ENCODE assay signal across 12 cellular contexts in genomic region chr16:66936889-66937554, GRCh38. TPM values are rescaled to one million over a fixed set of nuclear protein-coding genes. Genes with fewer than 3 reads are reported as not detected.
A peak's percentile ranks its signal among the peaks of the same experiment; 100 is the strongest.
DNase-seq lines count a peak whose midpoint lies in the region; ATAC-seq lines count a peak whose summit lies in the region.
"Had no signal": no experiment of that assay in that cellular context is flagged by ENCODE, and none has a peak within 500 bp of the region (broad histone marks: within the 10 kb centered on the region; RNA-seq: fewer than 3 reads in every experiment).

No MANE protein-coding gene starts in this region.

- peak overlapping the region; percentile 60 for H3K4me3 Mint-ChIP-seq in stimulated activated naive CD8-positive, alpha-beta T cell treated with anti-CD3 and anti-CD28 coated beads, Interleukin-15, Interleukin-2, amounts not matched to agents 100 ng/mL and 50 ng/mL, for 24 hours
- peak overlapping the region; percentile 63 for H3K4me3 Mint-ChIP-seq in activated T-helper 2 cell treated with anti-CD3 and anti-CD28 coated beads, Interferon-gamma antibody, Interleukin-2, Interleukin-4, amounts not matched to agents 10 μg/mL and 5 μg/mL and 100 μg/mL, durations not matched to agents 14 hours and 24 hours and 36 hours (ENCODE audit: low read depth)

- H3K27ac ChIP-seq in mesenchymal stem cell (ENCODE audit: low read length, poor library complexity, severe bottlenecking), result no peak overlapping the region
- H3K27ac ChIP-seq: lower lobe of right lung had no signal

- no peak overlapping the region for H4K8ac ChIP-seq in mesenchymal stem cell (ENCODE audit: low read length)

- peaks cover 36% of the 10 kb centered on the region for H3K36me3 Mint-ChIP-seq in stimulated activated naive CD8-positive, alpha-beta T cell treated with anti-CD3 and anti-CD28 coated beads, Interleukin-15, Interleukin-2, amounts not matched to agents 100 ng/mL and 50 ng/mL, for 24 hours (ENCODE audit: low read depth)
- H3K36me3 Mint-ChIP-seq in activated T-helper 2 cell treated with anti-CD3 and anti-CD28 coated beads, Interferon-gamma antibody, Interleukin-2, Interleukin-4, amounts not matched to agents 10 μg/mL and 5 μg/mL and 100 μg/mL, durations not matched to agents 14 hours and 24 hours and 36 hours (ENCODE audit: low read depth), result peaks cover 62% of the 10 kb centered on the region

- no peak overlapping the region for H2BK120ac ChIP-seq in mesenchymal stem cell (ENCODE audit: low read depth, low read length)

- no peaks in the 10 kb centered on the region for H3K9me3 Mint-ChIP-seq in stimulated activated naive CD8-positive, alpha-beta T cell treated with anti-CD3 and anti-CD28 coated beads, Interleukin-15, Interleukin-2, amounts not matched to agents 100 ng/mL and 50 ng/mL, for 24 hours
- H3K9me3 Mint-ChIP-seq in activated T-helper 2 cell treated with anti-CD3 and anti-CD28 coated beads, Interferon-gamma antibody, Interleukin-2, Interleukin-4, amounts not matched to agents 10 μg/mL and 5 μg/mL and 100 μg/mL, durations not matched to agents 14 hours and 24 hours and 36 hours, result no peaks in the 10 kb centered on the region

- H2BK12ac ChIP-seq in mesenchymal stem cell (ENCODE audit: low read length in 2 of 2), result no peak overlapping the region

- no peaks in the 10 kb centered on the region for H3K27me3 Mint-ChIP-seq in stimulated activated naive CD8-positive, alpha-beta T cell treated with anti-CD3 and anti-CD28 coated beads, Interleukin-15, Interleukin-2, amounts not matched to agents 100 ng/mL and 50 ng/mL, for 24 hours
- H3K27me3 Mint-ChIP-seq in activated T-helper 2 cell treated with anti-CD3 and anti-CD28 coated beads, Interferon-gamma antibody, Interleukin-2, Interleukin-4, amounts not matched to agents 10 μg/mL and 5 μg/mL and 100 μg/mL, durations not matched to agents 14 hours and 24 hours and 36 hours (ENCODE audit: low read depth), result no peaks in the 10 kb centered on the region

- no peak overlapping the region for H3K23ac ChIP-seq in mesenchymal stem cell (ENCODE audit: low read length in 2 of 2)

- H3K4me1 ChIP-seq in mesenchymal stem cell (ENCODE audit: control insufficient read depth, insufficient read depth, low read depth, low read length), result peaks cover 25% of the 10 kb centered on the region

- DNase-seq in stimulated activated naive CD8-positive, alpha-beta T cell treated with anti-CD3 and anti-CD28 coated beads, Interleukin-15, Interleukin-2, amounts not matched to agents 100 U/mL and 50 U/mL, for 24 hours, result no peak
- no peak for DNase-seq in activated T-helper 2 cell treated with anti-CD3 and anti-CD28 coated beads, Interferon-gamma antibody, Interleukin-2, Interleukin-4, amounts not matched to agents 10 μg/mL and 5 μg/mL and 100 μg/mL, durations not matched to agents 14 hours and 24 hours and 36 hours (ENCODE audit: low spot score)
- DNase-seq in mesenchymal stem cell (no peak), NCI-H748 (lab: John Stamatoyannopoulos, UW; ENCODE audit: unreplicated experiment) (no peak), amniotic stem cell (lab: John Stamatoyannopoulos, UW) (no peak), ecto neural progenitor cell (ENCODE audit: low spot score) (no peak)
- DNase-seq: foreskin fibroblast, lower lobe of right lung, NCI-H2081 had no signal

- H2AK5ac ChIP-seq in mesenchymal stem cell (ENCODE audit: low read length, severe bottlenecking), result no peak overlapping the region

- no peak for ATAC-seq in stimulated activated naive CD8-positive, alpha-beta T cell treated with anti-CD3 and anti-CD28 coated beads, Interleukin-15, Interleukin-2, amounts not matched to agents 100 U/mL and 50 U/mL, for 24 hours
- ATAC-seq in GM18873 (IDR thresholded peaks at IDR 0.05; ENCODE audit: low FRiP score, unreplicated experiment), result no peak
- ATAC-seq: lower lobe of right lung had no signal

- intact Hi-C loops in activated T-helper 2 cell treated with anti-CD3 and anti-CD28 coated beads, Interferon-gamma antibody, Interleukin-2, Interleukin-4, amounts not matched to agents 10 μg/mL and 5 μg/mL and 100 μg/mL, durations not matched to agents 14 hours and 24 hours and 36 hours (cut with micrococcal nuclease), result no loop called here

- no peak overlapping the region for H2BK5ac ChIP-seq in mesenchymal stem cell (ENCODE audit: low read depth, low read length, poor library complexity, severe bottlenecking)

- no peak overlapping the region for H3K14ac ChIP-seq in mesenchymal stem cell (ENCODE audit: low read length in 2 of 2)

- no peak overlapping the region for H2AFZ ChIP-seq in mesenchymal stem cell (ENCODE audit: low read depth, low read length)

- H3K79me1 ChIP-seq in mesenchymal stem cell (replicated peaks; ENCODE audit: low read length, poor library complexity, severe bottlenecking), result peaks cover 42% of the 10 kb centered on the region

- no peak overlapping the region for H3K4me2 ChIP-seq in mesenchymal stem cell (ENCODE audit: low read length, poor library complexity, severe bottlenecking)

- no peaks in the 10 kb centered on the region for H3K9me3 ChIP-seq in mesenchymal stem cell (ENCODE audit: control insufficient read depth, low read length)
- H3K9me3 ChIP-seq: lower lobe of right lung had no signal

- peak overlapping the region; percentile 61 for H3K27ac Mint-ChIP-seq in stimulated activated naive CD8-positive, alpha-beta T cell treated with anti-CD3 and anti-CD28 coated beads, Interleukin-15, Interleukin-2, amounts not matched to agents 100 ng/mL and 50 ng/mL, for 24 hours
- H3K27ac Mint-ChIP-seq in activated T-helper 2 cell treated with anti-CD3 and anti-CD28 coated beads, Interferon-gamma antibody, Interleukin-2, Interleukin-4, amounts not matched to agents 10 μg/mL and 5 μg/mL and 100 μg/mL, durations not matched to agents 14 hours and 24 hours and 36 hours, result peak overlapping the region; percentile 21

- H3K27me3 ChIP-seq in mesenchymal stem cell (ENCODE audit: control insufficient read depth in 1 of 2, insufficient read depth in 1 of 2, low read length in 2 of 2), result no peaks in the 10 kb centered on the region

- 92% methylated on average over 3 of the region's 4 CpGs for WGBS in mesenchymal stem cell

- H3K18ac ChIP-seq in mesenchymal stem cell (ENCODE audit: low read depth in 1 of 2, low read length in 2 of 2), result no peak overlapping the region

- no peak overlapping the region for H4K91ac ChIP-seq in mesenchymal stem cell (ENCODE audit: low read length)

- H3K36me3 ChIP-seq in mesenchymal stem cell (ENCODE audit: control insufficient read depth in 1 of 2, insufficient read depth in 2 of 2, low read depth in 1 of 2, low read length in 2 of 2), result peaks cover 50 to 60% of the 10 kb centered on the region in 2 experiments

- no peak overlapping the region for H2BK15ac ChIP-seq in mesenchymal stem cell (ENCODE audit: low read depth, poor library complexity, severe bottlenecking)

- H3K4ac ChIP-seq in mesenchymal stem cell (ENCODE audit: low read depth in 1 of 2, low read length in 2 of 2), result no peak overlapping the region

- H3K4me3 ChIP-seq in mesenchymal stem cell (ENCODE audit: insufficient read depth in 1 of 2, low read depth in 1 of 2, low read length in 2 of 2), result peak overlapping the region in 1 of 2 experiments; percentile 99

- H3K4me1 Mint-ChIP-seq in stimulated activated naive CD8-positive, alpha-beta T cell treated with anti-CD3 and anti-CD28 coated beads, Interleukin-15, Interleukin-2, amounts not matched to agents 100 ng/mL and 50 ng/mL, for 24 hours (ENCODE audit: low read depth), result peaks cover 42% of the 10 kb centered on the region
- H3K4me1 Mint-ChIP-seq in activated T-helper 2 cell treated with anti-CD3 and anti-CD28 coated beads, Interferon-gamma antibody, Interleukin-2, Interleukin-4, amounts not matched to agents 10 μg/mL and 5 μg/mL and 100 μg/mL, durations not matched to agents 14 hours and 24 hours and 36 hours (ENCODE audit: low read depth), result peaks cover 42% of the 10 kb centered on the region

- H3K9ac ChIP-seq in mesenchymal stem cell (ENCODE audit: low read length), result peak overlapping the region; percentile 100

RNA-seq across cellular contexts. Expression of gene CES2, which starts 1.7 kb away (rescaled TPM):
- 35.3 and 36.8 TPM in 2 replicates for total RNA-seq in activated T-helper 2 cell treated with anti-CD3 and anti-CD28 coated beads, Interferon-gamma antibody, Interleukin-2, Interleukin-4, amounts not matched to agents 10 μg/mL and 5 μg/mL and 100 μg/mL, durations not matched to agents 14 hours and 24 hours and 36 hours
- 27.4 TPM for polyA plus RNA-seq in mesenchymal stem cell (2013, experiment 1 of 2)
- polyA plus RNA-seq in mesenchymal stem cell (2013, experiment 2 of 2), result 27.4 TPM

RNA-seq across cellular contexts. Expression of gene CIAO2B, which starts 2.8 kb away (rescaled TPM):
- 161 and 165 TPM in 2 replicates for total RNA-seq in activated T-helper 2 cell treated with anti-CD3 and anti-CD28 coated beads, Interferon-gamma antibody, Interleukin-2, Interleukin-4, amounts not matched to agents 10 μg/mL and 5 μg/mL and 100 μg/mL, durations not matched to agents 14 hours and 24 hours and 36 hours
- polyA plus RNA-seq in mesenchymal stem cell (2013, experiment 1 of 2), result 110 TPM
- 117 TPM for polyA plus RNA-seq in mesenchymal stem cell (2013, experiment 2 of 2)

RNA-seq across cellular contexts. Expression of gene RRAD, which starts 11.7 kb away (rescaled TPM):
- 1.2 and 1.8 TPM in 2 replicates for total RNA-seq in activated T-helper 2 cell treated with anti-CD3 and anti-CD28 coated beads, Interferon-gamma antibody, Interleukin-2, Interleukin-4, amounts not matched to agents 10 μg/mL and 5 μg/mL and 100 μg/mL, durations not matched to agents 14 hours and 24 hours and 36 hours
- polyA plus RNA-seq in mesenchymal stem cell (2013, experiment 1 of 2), result 6.9 TPM
- polyA plus RNA-seq in mesenchymal stem cell (2013, experiment 2 of 2), result 7.7 TPM
- total RNA-seq: H4 had no signal

RNA-seq across cellular contexts. Expression of gene CDH16, which starts 18.3 kb away (rescaled TPM):
- not detected in 2 replicates for total RNA-seq in activated T-helper 2 cell treated with anti-CD3 and anti-CD28 coated beads, Interferon-gamma antibody, Interleukin-2, Interleukin-4, amounts not matched to agents 10 μg/mL and 5 μg/mL and 100 μg/mL, durations not matched to agents 14 hours and 24 hours and 36 hours
- not detected for polyA plus RNA-seq in mesenchymal stem cell (2013, experiment 1 of 2)
- polyA plus RNA-seq in mesenchymal stem cell (2013, experiment 2 of 2), result not detected
- total RNA-seq: H4, lower lobe of right lung had no signal

RNA-seq across cellular contexts. Expression of gene CES3, which starts 24.0 kb away (rescaled TPM):
- 9.4 and 10.6 TPM in 2 replicates for total RNA-seq in activated T-helper 2 cell treated with anti-CD3 and anti-CD28 coated beads, Interferon-gamma antibody, Interleukin-2, Interleukin-4, amounts not matched to agents 10 μg/mL and 5 μg/mL and 100 μg/mL, durations not matched to agents 14 hours and 24 hours and 36 hours
- 0.07 TPM for polyA plus RNA-seq in mesenchymal stem cell (2013, experiment 1 of 2)
- polyA plus RNA-seq in mesenchymal stem cell (2013, experiment 2 of 2), result 0.01 TPM
